In the genomic region with DNA sequence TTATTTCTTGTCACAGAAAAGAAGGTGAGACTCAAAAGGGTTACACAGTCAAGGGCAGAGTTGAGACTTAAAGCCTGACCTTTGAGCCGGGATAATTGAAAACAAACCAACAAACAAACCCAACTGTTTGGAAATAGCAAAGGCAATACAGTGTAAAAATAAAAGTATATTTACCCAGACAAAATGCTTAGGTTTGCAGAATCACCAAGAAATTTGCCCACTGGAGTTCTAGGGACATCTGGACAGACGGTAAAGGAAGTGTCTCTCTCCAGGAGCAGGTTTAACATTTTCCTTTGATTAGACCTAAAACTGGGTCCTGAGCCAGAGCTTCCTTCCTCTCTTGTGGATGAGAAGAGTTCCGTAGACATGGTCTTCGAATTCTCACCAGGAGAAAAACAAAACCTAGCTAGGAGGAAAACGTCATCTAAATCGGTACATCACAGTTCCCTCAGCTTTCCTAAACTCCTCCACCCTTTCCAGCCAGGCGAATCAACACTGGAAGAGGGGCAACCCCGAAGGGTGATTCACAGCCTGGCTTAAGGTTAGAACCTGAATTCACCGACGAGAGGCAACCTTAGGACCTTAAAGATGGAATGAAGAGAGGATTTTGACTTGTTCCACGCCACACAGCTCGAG, we compare ENCODE assay signal across 8 cellular contexts. TPM values are rescaled to one million over a fixed set of nuclear protein-coding genes. Genes with fewer than 3 reads are reported as not detected.
A peak's percentile ranks its signal among the peaks of the same experiment; 100 is the strongest.
DNase-seq lines count a peak whose midpoint lies in the region; ATAC-seq and TF ChIP-seq lines count a peak whose summit lies in the region.

No MANE protein-coding gene starts in this region.

- intact Hi-C loops in posterior vena cava (cut with DNase I): no loop called here

- H3K9me3 Mint-ChIP-seq in naive B cell: no peaks in the 10 kb centered on the region

- H3K4me1 Mint-ChIP-seq in naive B cell: peaks cover 10 to 25% (median 13%) of the 10 kb centered on the region in 3 donors

- H3K27me3 ChIP-seq in BE2C (no peaks in the 10 kb centered on the region), KMS-11 (ENCODE audit: insufficient read depth, low read depth) (no peaks in the 10 kb centered on the region)

- peak overlapping the region in 1 of 6 donors; percentile 27 for H3K27ac Mint-ChIP-seq in naive B cell

- H3K27ac ChIP-seq in KMS-11: peak overlapping the region; percentile 59

- H3K36me3 ChIP-seq in BE2C (no peaks in the 10 kb centered on the region), KMS-11 (ENCODE audit: insufficient read depth) (no peaks in the 10 kb centered on the region)

- ATAC-seq in naive B cell (ENCODE audit: low read depth in 2 of 2): no peak
- ATAC-seq in GM19452 (IDR thresholded peaks at IDR 0.05; ENCODE audit: unreplicated experiment): no peak
- ATAC-seq in GM21786 (IDR thresholded peaks at IDR 0.05; ENCODE audit: unreplicated experiment): no peak

- peaks cover 14% of the 10 kb centered on the region; the same call in 1 of the 2 replicates for H3K79me2 ChIP-seq in KMS-11 (ENCODE audit: insufficient read depth, low read depth)

- H3K27me3 Mint-ChIP-seq in naive B cell: no peaks in the 10 kb centered on the region

- no peak for DNase-seq in BE2C
- DNase-seq in cardiac fibroblast (ENCODE audit: low read depth in 2 of 2): peak in 1 of 2 donors; percentile 32
- DNase-seq in naive B cell: no peak
- no peak for DNase-seq in posterior vena cava (ENCODE audit: low spot score)
- DNase-seq in NCI-H446 treated with DMSO at 0.1 percent for 48 hours (lab: John Stamatoyannopoulos, UW): no peak

- H3K4me3 Mint-ChIP-seq in naive B cell: peak overlapping the region; percentile 84 to 94 (median 92)

- H3K4me2 ChIP-seq in KMS-11: peak overlapping the region; percentile 76

- H3K4me1 ChIP-seq in BE2C (no peaks in the 10 kb centered on the region), KMS-11 (ENCODE audit: low read depth, poor library complexity, severe bottlenecking) (peaks cover 24% of the 10 kb centered on the region)

- H2AFZ ChIP-seq in KMS-11 (ENCODE audit: low read depth): peak overlapping the region; percentile 91

- no peaks in the 10 kb centered on the region for H3K9me3 ChIP-seq in BE2C

- peak overlapping the region; percentile 86 for H3K4me3 ChIP-seq in BE2C (ENCODE audit: low read depth, low read length)
- H3K4me3 ChIP-seq in KMS-11 (IDR thresholded peaks at IDR 0.05; ENCODE audit: insufficient read depth, low read depth, low read length): peak overlapping the region; percentile 84
- H3K4me3 ChIP-seq in cardiac fibroblast (replicated peaks in 1 of 2; ENCODE audit: low read depth in 2 of 2, low read length in 2 of 2): peak overlapping the region; percentile 63 to 75

- H4K20me1 ChIP-seq in KMS-11 (ENCODE audit: insufficient read depth): no peaks in the 10 kb centered on the region

- TF ChIP-seq CTCF in BE2C (IDR thresholded peaks at IDR 0.05; ENCODE audit: low read depth, low read length) (no peak), KMS-11 (conservative IDR thresholded peaks at IDR 0.05; ENCODE audit: low read depth, low read length) (no peak), cardiac fibroblast (IDR thresholded peaks at IDR 0.05; ENCODE audit: low read depth, low read length) (no peak)

- H3K9ac ChIP-seq in KMS-11: peak overlapping the region; percentile 65

- no peaks in the 10 kb centered on the region for H3K36me3 Mint-ChIP-seq in naive B cell

RNA-seq across cellular contexts. Expression of a gene that starts 0.7 kb away (rescaled TPM):
- polyA plus RNA-seq in BE2C (2012; ENCODE audit: insufficient read depth, insufficient read length, low read depth): 1.4 TPM
- under 1 TPM in 1 of 6 donors, not detected in 5; 0.48 TPM for polyA plus RNA-seq in naive B cell (ENCODE audit: low read depth in 6 of 6)
- not detected for total RNA-seq in posterior vena cava

RNA-seq across cellular contexts. Expression of a gene that starts 7.1 kb away (rescaled TPM):
- 40.1 TPM for polyA plus RNA-seq in BE2C (2012; ENCODE audit: insufficient read depth, insufficient read length, low read depth)
- 10 to 100 TPM; 24.2 to 37.9 (median 30.7) TPM for polyA plus RNA-seq in naive B cell (ENCODE audit: low read depth in 6 of 6)
- 10 to 100 TPM; 18.7 to 20.7 TPM for total RNA-seq in posterior vena cava

RNA-seq across cellular contexts. Expression of a gene that starts 21.6 kb away (rescaled TPM):
- 41.7 TPM for polyA plus RNA-seq in BE2C (2012; ENCODE audit: insufficient read depth, insufficient read length, low read depth)
- polyA plus RNA-seq in naive B cell (ENCODE audit: low read depth in 6 of 6): 10 to 100 TPM in 5 of 6 donors, 1 to 10 TPM in 1; 3.9 to 29.2 (median 18.3) TPM
- 10 to 100 TPM; 49.7 to 54.5 TPM for total RNA-seq in posterior vena cava

RNA-seq across cellular contexts. Expression of a gene that starts 56.5 kb away (rescaled TPM):
- 25.6 TPM for polyA plus RNA-seq in BE2C (2012; ENCODE audit: insufficient read depth, insufficient read length, low read depth)
- polyA plus RNA-seq in naive B cell (ENCODE audit: low read depth in 6 of 6): not detected
- under 1 TPM in 1 of 2 donors, not detected in 1; 0.43 TPM for total RNA-seq in posterior vena cava
